19 cellular contexts compared by ENCODE assay signal in the genomic region with DNA sequence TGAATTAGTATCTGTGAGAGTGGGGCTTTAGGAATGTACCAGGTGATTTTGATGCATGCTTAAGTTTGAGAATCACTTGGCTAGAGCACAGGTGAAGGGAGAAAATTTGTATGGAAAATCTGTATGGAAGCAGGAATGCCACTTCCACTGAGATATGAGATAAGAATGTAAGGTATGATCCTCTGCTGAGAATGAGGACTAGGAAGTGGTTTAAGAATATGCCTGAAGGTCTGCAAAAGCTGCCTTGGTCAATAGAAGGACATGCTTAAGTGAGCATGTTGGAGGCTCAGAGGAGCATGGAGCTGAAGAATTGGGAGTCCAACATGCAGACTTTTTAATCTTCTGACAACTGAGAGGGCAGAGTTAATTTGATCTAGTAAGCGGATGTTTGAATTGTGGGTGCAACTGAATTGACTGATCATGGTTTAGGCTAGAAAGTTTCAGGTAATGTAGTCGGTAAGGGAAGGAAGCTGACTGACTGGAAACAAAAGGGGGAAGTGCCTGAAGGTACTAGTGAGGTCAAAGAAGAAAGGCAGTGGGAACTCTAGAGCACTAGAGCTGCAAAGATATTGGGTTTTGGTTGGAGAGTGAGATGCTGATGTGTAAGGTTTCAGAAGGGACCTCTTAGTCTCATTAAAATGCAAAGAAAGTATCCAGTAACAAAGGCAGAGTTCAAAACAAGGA. TPM values are rescaled to one million over a fixed set of nuclear protein-coding genes. Genes with fewer than 3 reads are reported as not detected.
DNase-seq lines count a peak whose midpoint lies in the region; ATAC-seq, FAIRE-seq and TF ChIP-seq lines count a peak whose summit lies in the region.
"Had no signal": no experiment of that assay in that cellular context is flagged by ENCODE, and none has a peak within 500 bp of the region (broad histone marks: within the 10 kb centered on the region; RNA-seq: fewer than 3 reads in every experiment).

No MANE protein-coding gene starts in this region.

- H3K4me3 Mint-ChIP-seq in activated CD4-positive, alpha-beta memory T cell treated with anti-CD3 and anti-CD28 coated beads for 36 hours = no peak overlapping the region
- H3K4me3 Mint-ChIP-seq in activated CD4-positive, alpha-beta memory T cell treated with anti-CD3 and anti-CD28 coated beads, Interleukin-2, amount 10 ng/mL, durations not matched to agents 7 days and 5 days = no peak overlapping the region
- peak overlapping the region; percentile 36 for H3K4me3 Mint-ChIP-seq in activated B cell treated with CpG ODN at 0.5 μM for 24 hours
- peak overlapping the region in 6 of 10 donors; percentile 0 to 42 (median 12) for H3K4me3 Mint-ChIP-seq in naive thymus-derived CD4-positive, alpha-beta T cell

- CTCF ChIA-PET in activated CD4-positive, alpha-beta memory T cell treated with anti-CD3 and anti-CD28 coated beads for 36 hours (lab: Charles Lee) = interaction anchor here (1.6 kb wide), 1 partner anchor 161 kb away, joined by 5 read pairs; no protein-coding TSS in a partner anchor
- CTCF ChIA-PET in activated CD4-positive, alpha-beta memory T cell treated with anti-CD3 and anti-CD28 coated beads, Interleukin-2, amount 10 ng/mL, durations not matched to agents 7 days and 5 days (lab: Charles Lee) = no interaction called here
- CTCF ChIA-PET in activated B cell treated with CpG ODN at 0.5 μM for 24 hours (lab: Charles Lee) = interaction anchor here (0.7 to 1.8 kb wide), 3 partner anchors 161 to 542 kb away, joined by 3 to 4 read pairs (median 3); no protein-coding TSS in a partner anchor
- CTCF ChIA-PET in naive thymus-derived CD4-positive, alpha-beta T cell (lab: Charles Lee) = interaction anchor here (0.8 kb wide), 1 partner anchor 126 kb away, joined by 4 read pairs; no protein-coding TSS in a partner anchor

- no peak for TF ChIP-seq CTCF in activated B cell treated with CpG ODN at 0.5 μM for 24 hours (IDR thresholded peaks at IDR 0.05)
- TF ChIP-seq CTCF in pancreas (IDR thresholded peaks at IDR 0.05) = no peak

- H3K27me3 Mint-ChIP-seq in activated CD4-positive, alpha-beta memory T cell treated with anti-CD3 and anti-CD28 coated beads for 36 hours = peaks cover 4% of the 10 kb centered on the region
- H3K27me3 Mint-ChIP-seq in activated CD4-positive, alpha-beta memory T cell treated with anti-CD3 and anti-CD28 coated beads, Interleukin-2, amount 10 ng/mL, durations not matched to agents 7 days and 5 days = peaks cover 39% of the 10 kb centered on the region
- H3K27me3 Mint-ChIP-seq in activated B cell treated with CpG ODN at 0.5 μM for 24 hours = no peaks in the 10 kb centered on the region
- H3K27me3 Mint-ChIP-seq in naive thymus-derived CD4-positive, alpha-beta T cell = peaks cover 0 to 34% (median 0%) of the 10 kb centered on the region in 5 donors

- POLR2A ChIA-PET in activated CD4-positive, alpha-beta memory T cell treated with anti-CD3 and anti-CD28 coated beads for 36 hours (lab: Charles Lee) = no interaction called here
- POLR2A ChIA-PET in activated CD4-positive, alpha-beta memory T cell treated with anti-CD3 and anti-CD28 coated beads, Interleukin-2, amount 10 ng/mL, durations not matched to agents 7 days and 5 days (lab: Charles Lee) = no interaction called here
- POLR2A ChIA-PET in activated B cell treated with CpG ODN at 0.5 μM for 24 hours (lab: Charles Lee) = interaction anchor here (0.5 to 3.0 kb wide), 8 partner anchors 16 to 195 kb away, joined by 3 to 9 read pairs (median 4); a partner anchor contains a TSS
- POLR2A ChIA-PET in naive thymus-derived CD4-positive, alpha-beta T cell (lab: Charles Lee) = interaction anchor here (0.7 kb wide), 1 partner anchor 347 kb away, joined by 3 read pairs; no protein-coding TSS in a partner anchor

- no peak for DNase-seq in activated CD4-positive, alpha-beta memory T cell treated with anti-CD3 and anti-CD28 coated beads for 36 hours
- no peak for DNase-seq in activated CD4-positive, alpha-beta memory T cell treated with anti-CD3 and anti-CD28 coated beads, Interleukin-2, amount 10 ng/mL, durations not matched to agents 7 days and 5 days
- no peak for DNase-seq in activated B cell treated with CpG ODN at 0.5 μM for 24 hours
- peak in 3 of 9 donors; percentile 9 to 18 (median 10) for DNase-seq in naive thymus-derived CD4-positive, alpha-beta T cell
- no peak for DNase-seq in epidermal melanocyte (ENCODE audit: insufficient read length, low spot score)
- no peak for DNase-seq in pancreas
- DNase-seq in NCI-H2107 (lab: John Stamatoyannopoulos, UW) = no peak
- DNase-seq: activated CD4-positive, alpha-beta T cell treated with anti-CD3 and anti-CD28 coated beads, Interleukin-2, amount 50 U/mL, for 1 hour; activated gamma-delta T cell; effector CD8-positive, alpha-beta T cell; left lung; NCI-H774; stimulated activated CD4-positive, alpha-beta T cell treated with anti-CD3 and anti-CD28 coated beads, Interleukin-2, amount 100 ng/mL, for 24 hours; T1000; thyroid gland had no signal

- 43 to 54% methylated on average over 2 of the region's 2 CpGs for WGBS in pancreas, 2 donors

- H3K36me3 ChIP-seq in naive thymus-derived CD4-positive, alpha-beta T cell (ENCODE audit: control insufficient read depth in 2 of 3, insufficient read depth in 3 of 3, low read length in 3 of 3) = no peaks in the 10 kb centered on the region
- no peaks in the 10 kb centered on the region for H3K36me3 ChIP-seq in pancreas
- H3K36me3 ChIP-seq: breast epithelium, left lung, thyroid gland had no signal

- H3K27ac Mint-ChIP-seq in activated CD4-positive, alpha-beta memory T cell treated with anti-CD3 and anti-CD28 coated beads for 36 hours = peak overlapping the region; percentile 4
- no peak overlapping the region for H3K27ac Mint-ChIP-seq in activated CD4-positive, alpha-beta memory T cell treated with anti-CD3 and anti-CD28 coated beads, Interleukin-2, amount 10 ng/mL, durations not matched to agents 7 days and 5 days
- peak overlapping the region; percentile 76 for H3K27ac Mint-ChIP-seq in activated B cell treated with CpG ODN at 0.5 μM for 24 hours
- H3K27ac Mint-ChIP-seq in naive thymus-derived CD4-positive, alpha-beta T cell = peak overlapping the region in 8 of 9 donors; percentile 0 to 79 (median 24)

- peaks cover 30% of the 10 kb centered on the region for H3K4me1 Mint-ChIP-seq in activated CD4-positive, alpha-beta memory T cell treated with anti-CD3 and anti-CD28 coated beads for 36 hours (ENCODE audit: low read depth)
- H3K4me1 Mint-ChIP-seq in activated CD4-positive, alpha-beta memory T cell treated with anti-CD3 and anti-CD28 coated beads, Interleukin-2, amount 10 ng/mL, durations not matched to agents 7 days and 5 days = peaks cover 19% of the 10 kb centered on the region
- peaks cover 56% of the 10 kb centered on the region for H3K4me1 Mint-ChIP-seq in activated B cell treated with CpG ODN at 0.5 μM for 24 hours
- H3K4me1 Mint-ChIP-seq in naive thymus-derived CD4-positive, alpha-beta T cell = peaks cover 15 to 37% (median 28%) of the 10 kb centered on the region in 7 donors

- ATAC-seq in HG02610 (IDR thresholded peaks at IDR 0.05; ENCODE audit: unreplicated experiment) (peak; percentile 62), activated B cell treated with CpG ODN at 0.5 μM for 24 hours (ENCODE audit: low read depth) (peak; percentile 48), pancreas (no peak)
- ATAC-seq in naive thymus-derived CD4-positive, alpha-beta T cell = peak; percentile 38
- ATAC-seq: left lung, Right ventricle myocardium inferior had no signal

- no peaks in the 10 kb centered on the region for H3K27me3 ChIP-seq in naive thymus-derived CD4-positive, alpha-beta T cell (ENCODE audit: control insufficient read depth in 2 of 2, insufficient read depth in 2 of 2, low read length in 2 of 2)
- no peaks in the 10 kb centered on the region for H3K27me3 ChIP-seq in pancreas
- H3K27me3 ChIP-seq: breast epithelium, thyroid gland had no signal

- H3K9me3 Mint-ChIP-seq in activated CD4-positive, alpha-beta memory T cell treated with anti-CD3 and anti-CD28 coated beads for 36 hours = peaks cover 10% of the 10 kb centered on the region
- H3K9me3 Mint-ChIP-seq in activated CD4-positive, alpha-beta memory T cell treated with anti-CD3 and anti-CD28 coated beads, Interleukin-2, amount 10 ng/mL, durations not matched to agents 7 days and 5 days = peaks cover 8% of the 10 kb centered on the region
- no peaks in the 10 kb centered on the region for H3K9me3 Mint-ChIP-seq in activated B cell treated with CpG ODN at 0.5 μM for 24 hours
- H3K9me3 Mint-ChIP-seq in naive thymus-derived CD4-positive, alpha-beta T cell = peaks cover 0 to 15% (median 0%) of the 10 kb centered on the region in 11 donors

- H3K9me3 ChIP-seq in naive thymus-derived CD4-positive, alpha-beta T cell (ENCODE audit: control insufficient read depth in 2 of 3, low read length in 3 of 3) = no peaks in the 10 kb centered on the region
- no peaks in the 10 kb centered on the region for H3K9me3 ChIP-seq in pancreas
- H3K9me3 ChIP-seq: breast epithelium, thyroid gland had no signal

- intact Hi-C loops in activated CD4-positive, alpha-beta memory T cell treated with anti-CD3 and anti-CD28 coated beads for 36 hours (cut with micrococcal nuclease) = loop anchor here (10.0 kb wide), 2 partner anchors 112 to 142 kb away; no protein-coding TSS in a partner anchor
- intact Hi-C loops in activated B cell treated with CpG ODN at 0.5 μM for 24 hours (cut with micrococcal nuclease) = no loop called here
- intact Hi-C loops in naive thymus-derived CD4-positive, alpha-beta T cell (cut with micrococcal nuclease) = no loop called here
- intact Hi-C loops in pancreas (cut with DNase I) = no loop called here

- H3K4me1 ChIP-seq in naive thymus-derived CD4-positive, alpha-beta T cell (ENCODE audit: control insufficient read depth in 2 of 2, insufficient read depth in 2 of 2, low read length in 2 of 2) = peaks cover 0 to 14% of the 10 kb centered on the region in 2 donors
- H3K4me1 ChIP-seq in pancreas = peaks cover 0 to 3% (median 0%) of the 10 kb centered on the region in 3 donors
- H3K4me1 ChIP-seq: breast epithelium had no signal

- H3K27ac ChIP-seq in naive thymus-derived CD4-positive, alpha-beta T cell (ENCODE audit: low read depth, low read length) = no peak overlapping the region
- no peak overlapping the region for H3K27ac ChIP-seq in pancreas
- H3K27ac ChIP-seq: breast epithelium, left lung, thyroid gland had no signal

- FAIRE-seq in pancreas (lab: Jason Lieb, UNC) = no peak
- FAIRE-seq: A204.1 had no signal

- no peak overlapping the region for H3K4me3 ChIP-seq in naive thymus-derived CD4-positive, alpha-beta T cell (ENCODE audit: low read length)
- H3K4me3 ChIP-seq in pancreas = no peak overlapping the region
- H3K4me3 ChIP-seq: breast epithelium, left lung, thyroid gland had no signal

- no peaks in the 10 kb centered on the region for H3K36me3 Mint-ChIP-seq in activated CD4-positive, alpha-beta memory T cell treated with anti-CD3 and anti-CD28 coated beads for 36 hours
- H3K36me3 Mint-ChIP-seq in activated CD4-positive, alpha-beta memory T cell treated with anti-CD3 and anti-CD28 coated beads, Interleukin-2, amount 10 ng/mL, durations not matched to agents 7 days and 5 days (ENCODE audit: low read depth) = no peaks in the 10 kb centered on the region
- peaks cover 2% of the 10 kb centered on the region for H3K36me3 Mint-ChIP-seq in activated B cell treated with CpG ODN at 0.5 μM for 24 hours (ENCODE audit: low read depth)
- no peaks in the 10 kb centered on the region for H3K36me3 Mint-ChIP-seq in naive thymus-derived CD4-positive, alpha-beta T cell

RNA-seq across cellular contexts. Expression of a gene that starts 28.6 kb away (rescaled TPM):
- under 1 TPM; 0.31 to 0.51 TPM for total RNA-seq in activated CD4-positive, alpha-beta memory T cell treated with anti-CD3 and anti-CD28 coated beads for 36 hours
- total RNA-seq in activated CD4-positive, alpha-beta memory T cell treated with anti-CD3 and anti-CD28 coated beads, Interleukin-2, amount 10 ng/mL, durations not matched to agents 7 days and 5 days = under 1 TPM; 0.15 to 0.60 TPM
- 3.3 and 4.0 TPM in 2 replicates for total RNA-seq in activated B cell treated with CpG ODN at 0.5 μM for 24 hours
- total RNA-seq in naive thymus-derived CD4-positive, alpha-beta T cell = 1 to 10 TPM in 2 of 5 experiments, under 1 TPM in 3; 0.27 to 4.7 (median 0.81) TPM
- polyA plus RNA-seq in naive thymus-derived CD4-positive, alpha-beta T cell = under 1 TPM; 0.32 to 0.59 TPM
- 1 to 10 TPM; 3.1 to 7.1 (median 4.7) TPM for total RNA-seq in pancreas
- polyA plus RNA-seq in pancreas = 10 to 100 TPM; 27.4 to 45.2 TPM

Comparison
In these comparisons a context has a peak if more than half of its experiments do, and no peak if none do; other contexts are left out.
1. H3K4me3 Mint-ChIP-seq: peak in activated B cell treated with CpG ODN at 0.5 μM for 24 hours (single experiment) and naive thymus-derived CD4-positive, alpha-beta T cell (6 of 10); none in activated CD4-positive, alpha-beta memory T cell treated with anti-CD3 and anti-CD28 coated beads for 36 hours (single experiment) and activated CD4-positive, alpha-beta memory T cell treated with anti-CD3 and anti-CD28 coated beads, Interleukin-2, amount 10 ng/mL, durations not matched to agents 7 days and 5 days (single experiment).
2. ATAC-seq: peak in HG02610 (single experiment), activated B cell treated with CpG ODN at 0.5 μM for 24 hours (single experiment) and naive thymus-derived CD4-positive, alpha-beta T cell (single experiment); none in pancreas (0 of 4).
3. POLR2A ChIA-PET loops: an anchor here in activated B cell treated with CpG ODN at 0.5 μM for 24 hours (0.5 to 3.0 kb wide) and naive thymus-derived CD4-positive, alpha-beta T cell (0.7 kb wide); none called in activated CD4-positive, alpha-beta memory T cell treated with anti-CD3 and anti-CD28 coated beads for 36 hours and activated CD4-positive, alpha-beta memory T cell treated with anti-CD3 and anti-CD28 coated beads, Interleukin-2, amount 10 ng/mL, durations not matched to agents 7 days and 5 days.